Comparison of ENCODE assay signal across 1 cellular context in the genomic region with DNA sequence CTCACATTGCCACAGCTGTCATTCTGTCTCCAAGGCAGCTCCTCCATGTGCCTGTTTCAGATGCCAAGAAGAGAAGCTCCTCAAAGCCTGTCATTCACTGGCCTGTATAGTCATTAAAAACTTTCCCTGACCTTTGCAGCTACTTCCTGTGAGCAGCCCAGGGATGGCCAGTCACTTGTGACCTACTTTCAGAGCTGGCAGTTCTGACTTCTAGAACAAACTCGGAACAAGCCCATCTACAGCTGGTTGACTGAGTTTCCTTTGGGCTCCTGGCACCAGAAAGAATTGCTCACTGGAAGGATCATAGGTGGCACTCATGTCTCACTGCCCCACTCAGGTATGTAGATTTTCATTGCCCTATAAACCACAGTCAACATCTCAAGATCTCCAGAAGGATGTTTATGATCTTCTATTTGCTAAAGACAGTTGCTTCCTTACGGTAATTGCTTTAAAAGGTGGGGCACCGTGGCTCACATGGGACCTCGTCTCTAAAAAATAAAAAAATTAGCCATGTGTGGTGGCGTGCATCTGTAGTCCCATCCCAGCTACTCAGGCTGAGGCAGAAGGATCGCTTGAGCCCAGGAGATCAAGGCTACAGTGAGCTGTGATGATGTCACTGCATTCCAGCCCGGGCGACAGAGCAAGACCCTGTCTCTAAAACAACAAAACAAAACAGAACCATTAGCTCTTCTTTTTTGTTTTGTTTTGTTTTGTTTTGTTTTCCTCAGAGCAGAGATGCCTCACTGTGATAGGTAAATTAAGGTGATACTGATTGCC.
TF ChIP-seq lines count a peak whose summit lies in the region.

No MANE protein-coding gene starts in this region.

TF ChIP-seq in IMR-90, 13 proteins besides CTCF, POLR2A, EP300 and RAD21:
- TF ChIP-seq CHD1 (IDR thresholded peaks at IDR 0.05; ENCODE audit: low read depth, low read length) (no peak), NFE2L2 (IDR thresholded peaks at IDR 0.05; ENCODE audit: low read depth, low read length) (no peak), SMC3 (IDR thresholded peaks at IDR 0.05; ENCODE audit: low read depth, low read length) (no peak), RFX5 (IDR thresholded peaks at IDR 0.05; ENCODE audit: low read depth, low read length) (no peak), CEBPB (IDR thresholded peaks at IDR 0.05; ENCODE audit: low read depth, low read length) (no peak), RCOR1 (IDR thresholded peaks at IDR 0.05; ENCODE audit: insufficient replicate concordance, low read length) (no peak), USF2 (IDR thresholded peaks at IDR 0.05; ENCODE audit: low read depth, low read length) (no peak), BHLHE40 (IDR thresholded peaks at IDR 0.05; ENCODE audit: low read depth, low read length) (no peak), MAFK (IDR thresholded peaks at IDR 0.05; ENCODE audit: low read depth, low read length) (no peak), MAZ (IDR thresholded peaks at IDR 0.05; ENCODE audit: borderline replicate concordance, low read depth, low read length) (no peak), FOS (IDR thresholded peaks at IDR 0.05; ENCODE audit: low read depth, low read length) (no peak), MXI1 (IDR thresholded peaks at IDR 0.05; ENCODE audit: borderline replicate concordance, low read depth, low read length) (no peak)
- TF ChIP-seq, protein P1, sequence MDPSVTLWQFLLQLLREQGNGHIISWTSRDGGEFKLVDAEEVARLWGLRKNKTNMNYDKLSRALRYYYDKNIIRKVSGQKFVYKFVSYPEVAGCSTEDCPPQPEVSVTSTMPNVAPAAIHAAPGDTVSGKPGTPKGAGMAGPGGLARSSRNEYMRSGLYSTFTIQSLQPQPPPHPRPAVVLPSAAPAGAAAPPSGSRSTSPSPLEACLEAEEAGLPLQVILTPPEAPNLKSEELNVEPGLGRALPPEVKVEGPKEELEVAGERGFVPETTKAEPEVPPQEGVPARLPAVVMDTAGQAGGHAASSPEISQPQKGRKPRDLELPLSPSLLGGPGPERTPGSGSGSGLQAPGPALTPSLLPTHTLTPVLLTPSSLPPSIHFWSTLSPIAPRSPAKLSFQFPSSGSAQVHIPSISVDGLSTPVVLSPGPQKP (IDR thresholded peaks at IDR 0.05; ENCODE audit: borderline replicate concordance, low read depth, low read length) = no peak
